8 cellular contexts compared by ENCODE assay signal in the genomic region with DNA sequence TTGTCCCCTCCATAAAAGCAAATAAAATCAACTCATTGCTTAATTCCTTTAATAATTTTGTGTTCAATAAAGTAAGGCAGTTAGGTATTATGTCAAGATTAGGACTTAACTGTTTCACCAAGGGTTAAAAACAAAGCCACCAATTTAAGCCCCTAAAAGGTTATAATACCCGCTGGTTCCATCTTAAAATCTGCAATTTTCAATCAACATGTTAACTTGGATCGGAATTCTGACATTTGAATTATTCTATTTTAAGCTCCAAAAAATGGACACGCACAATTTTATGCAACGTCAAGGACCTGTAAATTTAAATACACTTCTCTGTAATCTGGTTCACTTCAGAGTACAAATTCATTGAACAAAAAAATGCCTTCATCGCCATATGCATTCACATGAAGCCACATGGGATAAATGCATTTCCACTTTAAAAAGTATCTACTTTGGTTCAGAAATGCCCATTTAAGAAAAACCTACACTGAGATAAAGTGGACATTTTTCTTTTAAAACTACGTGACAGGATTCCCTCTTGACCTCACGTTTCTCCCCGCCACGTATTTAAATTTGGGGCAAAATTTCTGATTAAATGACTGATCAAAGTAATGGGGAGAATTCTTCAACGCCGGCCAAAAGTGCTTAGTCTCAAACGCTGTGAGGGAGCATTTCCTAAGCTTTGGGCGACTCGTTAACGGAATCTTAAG. TPM values are rescaled to one million over a fixed set of nuclear protein-coding genes. Genes with fewer than 3 reads are reported as not detected.
DNase-seq lines count a peak whose midpoint lies in the region; ATAC-seq, FAIRE-seq and TF ChIP-seq lines count a peak whose summit lies in the region.

No MANE protein-coding gene starts in this region.

- H3K9me3 Mint-ChIP-seq in endodermal cell, result no peaks in the 10 kb centered on the region
- no peaks in the 10 kb centered on the region for H3K9me3 Mint-ChIP-seq in neural progenitor cell

- peak overlapping the region; percentile 97 for H3K4me3 Mint-ChIP-seq in endodermal cell
- H3K4me3 Mint-ChIP-seq in neural progenitor cell, result peak overlapping the region; percentile 95

- H3K36me3 ChIP-seq in PC-9 (ENCODE audit: low read depth), result no peaks in the 10 kb centered on the region
- H3K36me3 ChIP-seq in endodermal cell (ENCODE audit: control insufficient read depth, insufficient read depth, low read length), result peaks cover 3% of the 10 kb centered on the region
- no peaks in the 10 kb centered on the region for H3K36me3 ChIP-seq in neural progenitor cell

- BruUV-seq in PC-9 (replicated peaks; lab: Mats Ljungman, UMichigan), result TSS peak; percentile 97

- no peaks in the 10 kb centered on the region for H3K27me3 Mint-ChIP-seq in endodermal cell (ENCODE audit: insufficient read depth)
- no peaks in the 10 kb centered on the region for H3K27me3 Mint-ChIP-seq in neural progenitor cell (ENCODE audit: insufficient read depth, low read depth)

- intact Hi-C loops in PC-9 (cut with micrococcal nuclease; ENCODE audit: unreplicated experiment), result no loop called here

- H3K27me3 ChIP-seq in PC-9 (ENCODE audit: insufficient read depth, low read depth) (no peaks in the 10 kb centered on the region), endodermal cell (ENCODE audit: control insufficient read depth, insufficient read depth, low read length, poor library complexity, severe bottlenecking) (no peaks in the 10 kb centered on the region), neural progenitor cell (no peaks in the 10 kb centered on the region)

- H3K4me1 Mint-ChIP-seq in endodermal cell (peaks cover 22% of the 10 kb centered on the region), neural progenitor cell (peaks cover 26% of the 10 kb centered on the region)

- peak overlapping the region; percentile 88 for H3K4me2 ChIP-seq in PC-9
- peak overlapping the region; percentile 90 for H3K4me2 ChIP-seq in neural progenitor cell

- H3K27ac ChIP-seq in PC-9, result peak overlapping the region; percentile 96
- H3K27ac ChIP-seq in endodermal cell (ENCODE audit: low read depth, low read length), result peak overlapping the region; percentile 92
- peak overlapping the region; percentile 97 for H3K27ac ChIP-seq in neural progenitor cell

- no peak for TF ChIP-seq CTCF in PC-9 (conservative IDR thresholded peaks at IDR 0.05)
- TF ChIP-seq CTCF in endodermal cell (conservative IDR thresholded peaks at IDR 0.05), result no peak
- TF ChIP-seq CTCF in neural progenitor cell (IDR thresholded peaks at IDR 0.05), result no peak

- H3K9me2 ChIP-seq in PC-9 (ENCODE audit: insufficient read depth), result no peaks in the 10 kb centered on the region

- peak overlapping the region; percentile 93 for H2AFZ ChIP-seq in PC-9
- peak overlapping the region; percentile 94 for H2AFZ ChIP-seq in neural progenitor cell (replicated peaks)

- CTCF ChIA-PET in PC-9 (lab: Charles Lee), result no interaction called here

- peaks cover 10% of the 10 kb centered on the region for H3F3A ChIP-seq in PC-9 (ENCODE audit: insufficient read depth, low read depth)
- H3F3A ChIP-seq in neural progenitor cell (ENCODE audit: low read depth), result peaks cover 14% of the 10 kb centered on the region

- H3K9ac ChIP-seq in endodermal cell (ENCODE audit: extremely low read depth, low read length, poor library complexity, severe bottlenecking) (peak overlapping the region; percentile 91), neural progenitor cell (peak overlapping the region; percentile 91)

- H3K4me3 ChIP-seq in PC-9, result peak overlapping the region; percentile 77
- peak overlapping the region; percentile 87 for H3K4me3 ChIP-seq in endodermal cell (ENCODE audit: low read length)
- peak overlapping the region; percentile 82 for H3K4me3 ChIP-seq in neural progenitor cell

- H3K4me1 ChIP-seq in PC-9 (replicated peaks; ENCODE audit: insufficient read depth), result peaks cover 35% of the 10 kb centered on the region
- peaks cover 3% of the 10 kb centered on the region for H3K4me1 ChIP-seq in endodermal cell (ENCODE audit: control insufficient read depth, insufficient read depth, low read length)
- peaks cover 20% of the 10 kb centered on the region for H3K4me1 ChIP-seq in neural progenitor cell

- 3 to 7% methylated on average over 9 to 15 of the region's 15 CpGs for WGBS in endodermal cell (ENCODE audit: insufficient coverage in 1 of 2, insufficient read length in 1 of 2), 2 experiments

- DNase-seq in NOMO-1 (lab: John Stamatoyannopoulos, UW; ENCODE audit: unreplicated experiment in 2 of 2) (peak; percentile 6 to 47), NOMO-1 treated with dmso at 0.1 percent for 144 hours (lab: John Stamatoyannopoulos, UW; ENCODE audit: unreplicated experiment) (no peak), PC-9 (no peak), endodermal cell (no peak), neural progenitor cell (ENCODE audit: low spot score) (no peak), HTR-8/SVneo (ENCODE audit: insufficient read length, low spot score) (no peak), ureter (ENCODE audit: low spot score) (no peak)

- H3K27ac Mint-ChIP-seq in endodermal cell (peak overlapping the region; percentile 97), neural progenitor cell (peak overlapping the region; percentile 100)

- no peak for ATAC-seq in GM18870 (IDR thresholded peaks at IDR 0.05; ENCODE audit: unreplicated experiment)

- H4K20me1 ChIP-seq in PC-9 (ENCODE audit: insufficient read depth) (no peaks in the 10 kb centered on the region), neural progenitor cell (ENCODE audit: low read depth) (no peaks in the 10 kb centered on the region)

- H3K9me3 ChIP-seq in PC-9 (ENCODE audit: insufficient read depth, low read depth), result no peaks in the 10 kb centered on the region
- H3K9me3 ChIP-seq in endodermal cell (ENCODE audit: control insufficient read depth, low read length), result no peaks in the 10 kb centered on the region
- no peaks in the 10 kb centered on the region for H3K9me3 ChIP-seq in neural progenitor cell (ENCODE audit: low read depth)

- H3K36me3 Mint-ChIP-seq in endodermal cell (ENCODE audit: low read depth) (peaks cover 8% of the 10 kb centered on the region), neural progenitor cell (peaks cover 3% of the 10 kb centered on the region)

- H3K79me2 ChIP-seq in PC-9 (ENCODE audit: low read depth) (peaks cover 68% of the 10 kb centered on the region), neural progenitor cell (ENCODE audit: low read depth) (peaks cover 73% of the 10 kb centered on the region)

- no peak for FAIRE-seq in HTR-8/SVneo (lab: Jason Lieb, UNC)

- POLR2A ChIA-PET in PC-9 (lab: Charles Lee; ENCODE audit: unreplicated experiment), result interaction anchor here (0.8 kb wide), 1 partner anchor 139 kb away, joined by 17 read pairs; a partner anchor contains a TSS

RNA-seq across cellular contexts. Expression of a gene that starts 0.7 kb away (rescaled TPM):
- total RNA-seq in PC-9 (2021) (5.2 and 7.9 TPM in 2 replicates), endodermal cell (1 to 10 TPM; 7.0 to 9.6 TPM), neural progenitor cell (ENCODE audit: low replicate concordance) (11.2 and 42.0 TPM in 2 replicates), ureter (11.9 TPM)
- 13.3 TPM for polyA plus RNA-seq in endodermal cell (2013, experiment 1 of 2)
- polyA plus RNA-seq in endodermal cell (2013, experiment 2 of 2), result 8.4 TPM

RNA-seq across cellular contexts. Expression of a gene that starts 0.9 kb away (rescaled TPM):
- total RNA-seq in PC-9 (2021), result 30.5 and 35.5 TPM in 2 replicates
- 10 to 100 TPM; 67.1 to 68.0 TPM for total RNA-seq in endodermal cell
- polyA plus RNA-seq in endodermal cell (2013, experiment 1 of 2), result 42.2 TPM
- 39.1 TPM for polyA plus RNA-seq in endodermal cell (2013, experiment 2 of 2)
- 66.7 and 108 TPM in 2 replicates for total RNA-seq in neural progenitor cell (ENCODE audit: low replicate concordance)
- 85.0 TPM for total RNA-seq in ureter

Comparison
In these comparisons a context has a peak if more than half of its experiments do, and no peak if none do; other contexts are left out.
1. DNase-seq: peak in NOMO-1 (2 of 2); none in NOMO-1 treated with dmso at 0.1 percent for 144 hours (single experiment), PC-9 (0 of 2), endodermal cell (single experiment), neural progenitor cell (single experiment), HTR-8/SVneo (single experiment) and ureter (single experiment).
2. Peak in every context shown above with its lines, with median percentiles within 50 percentile points of each other: H3K27ac ChIP-seq and H3K4me3 ChIP-seq.